In the genomic region with DNA sequence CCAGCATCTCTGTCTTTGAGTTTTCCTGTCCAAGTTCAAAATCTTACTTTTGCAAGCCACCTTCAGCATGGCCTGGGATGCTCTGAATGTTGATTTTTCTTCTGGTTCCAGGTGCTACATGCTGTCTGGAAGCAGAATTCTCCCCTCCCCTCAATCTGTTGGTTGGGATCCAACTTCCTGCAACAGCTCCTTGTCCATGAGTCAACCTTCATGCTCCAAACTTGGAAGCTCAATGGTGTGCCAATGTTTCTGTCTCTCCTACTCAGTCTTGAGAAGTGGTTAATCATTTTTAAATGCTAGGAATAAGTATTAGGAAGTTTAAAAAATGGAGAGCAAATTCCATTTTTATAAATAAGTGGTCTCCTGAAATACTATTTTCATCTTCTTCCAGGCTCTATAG, we compare ENCODE assay signal across 25 cellular contexts.
"Had no signal": no experiment of that assay in that cellular context is flagged by ENCODE, and none has a peak within 500 bp of the region (broad histone marks: within the 10 kb centered on the region; RNA-seq: fewer than 3 reads in every experiment).

No MANE protein-coding gene starts in this region.

- H3K4me3 ChIP-seq: body of pancreas, dorsolateral prefrontal cortex, heart left ventricle, smooth muscle cell, stomach, uterus had no signal

- DNase-seq: activated B cell treated with CpG ODN at 0.5 μM for 24 hours; activated CD4-positive, alpha-beta T cell treated with anti-CD3 and anti-CD28 coated beads for 36 hours; activated CD4-positive, alpha-beta T cell treated with anti-CD3 and anti-CD28 coated beads, Interleukin-2, amount 50 U/mL, for 4 hours; activated CD8-positive, alpha-beta memory T cell treated with anti-CD3 and anti-CD28 coated beads for 24 hours; activated CD8-positive, alpha-beta memory T cell treated with anti-CD3 and anti-CD28 coated beads, Interleukin-2, amount 50 U/mL, for 4 hours; activated effector memory CD4-positive, alpha-beta T cell treated with Interleukin-2 at 50 U/mL for 16 hours; activated naive CD4-positive, alpha-beta T cell treated with anti-CD3 and anti-CD28 coated beads, Interleukin-2, amount 10 ng/mL, durations not matched to agents 7 days and 5 days; activated naive CD8-positive, alpha-beta T cell treated with anti-CD3 and anti-CD28 coated beads, Interleukin-2, amount 50 U/mL, for 24 hours; activated T-cell treated with anti-CD3 and anti-CD28 coated beads, Interleukin-2, amount 50 U/mL, for 4 hours; body of pancreas; central memory CD4-positive, alpha-beta T cell; dorsolateral prefrontal cortex; effector memory CD8-positive, alpha-beta T cell; heart left ventricle; left cardiac atrium; mesenchymal stem cell; nucleus accumbens; stimulated activated CD4-positive, alpha-beta T cell treated with anti-CD3 and anti-CD28 coated beads, Interleukin-15, amount 100 ng/mL, for 24 hours; stomach; T-helper 9 cell; trophoblast cell; uterus had no signal

- FAIRE-seq: endothelial cell of umbilical vein, islet of Langerhans had no signal

- H3K36me3 ChIP-seq: heart left ventricle, stomach, uterus had no signal

- H3K27me3 ChIP-seq: body of pancreas, dorsolateral prefrontal cortex, heart left ventricle, stomach, uterus had no signal
